25 cellular contexts compared by ENCODE assay signal in the genomic region with DNA sequence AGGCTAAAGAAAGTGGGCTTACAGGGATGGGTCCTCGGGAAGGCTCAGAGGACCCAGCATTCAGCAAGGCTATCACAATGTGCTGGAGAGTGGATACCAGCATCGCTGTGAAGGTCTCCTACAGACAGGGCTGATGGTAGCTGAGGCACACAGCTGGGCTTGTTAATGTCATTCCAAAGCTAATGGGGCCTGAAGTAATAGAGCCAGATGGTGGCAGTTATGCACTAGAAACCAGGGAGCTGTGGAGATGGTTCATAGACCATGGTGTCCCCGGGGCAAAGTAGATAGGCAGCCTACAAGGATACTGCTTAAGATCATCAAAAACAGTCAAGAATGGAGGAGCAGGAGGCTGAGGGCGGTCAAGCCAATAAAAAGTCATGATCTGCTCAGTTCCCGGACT. TPM values are rescaled to one million over a fixed set of nuclear protein-coding genes. Genes with fewer than 3 reads are reported as not detected.
"Had no signal": no experiment of that assay in that cellular context is flagged by ENCODE, and none has a peak within 500 bp of the region (broad histone marks: within the 10 kb centered on the region; RNA-seq: fewer than 3 reads in every experiment).

No MANE protein-coding gene starts in this region.

- H3K4me3 Mint-ChIP-seq: activated B cell treated with CpG ODN at 0.5 μM for 24 hours; activated CD8-positive, alpha-beta memory T cell treated with anti-CD3 and anti-CD28 coated beads, Interleukin-2, amount 10 ng/mL, durations not matched to agents 7 days and 5 days; activated CD8-positive, alpha-beta T cell treated with anti-CD3 and anti-CD28 coated beads, Interleukin-2, amount 10 ng/mL, durations not matched to agents 7 days and 5 days; central memory CD8-positive, alpha-beta T cell; stimulated activated memory B cell treated with anti-CD40 and anti-IgM and Interleukin-4, amounts not matched to agents 10 μg/mL and 1 μg/mL and 100 μg/mL, for 72 hours; stimulated activated naive CD8-positive, alpha-beta T cell treated with anti-CD3 and anti-CD28 coated beads, Interleukin-15, amount 100 ng/mL, for 72 hours; T-helper 2 cell treated with Interferon-gamma antibody and Interleukin-4, amounts not matched to agents 5 μg/mL and 100 μg/mL, for 36 hours had no signal

- H3K9me3 Mint-ChIP-seq: central memory CD8-positive, alpha-beta T cell had no signal

- H3K4me1 Mint-ChIP-seq: activated B cell treated with CpG ODN at 0.5 μM for 24 hours; activated CD8-positive, alpha-beta memory T cell treated with anti-CD3 and anti-CD28 coated beads, Interleukin-2, amount 10 ng/mL, durations not matched to agents 7 days and 5 days; central memory CD8-positive, alpha-beta T cell; stimulated activated memory B cell treated with anti-CD40 and anti-IgM and Interleukin-4, amounts not matched to agents 10 μg/mL and 1 μg/mL and 100 μg/mL, for 72 hours; stimulated activated naive CD8-positive, alpha-beta T cell treated with anti-CD3 and anti-CD28 coated beads, Interleukin-15, amount 100 ng/mL, for 72 hours had no signal

- H3K27ac Mint-ChIP-seq: activated B cell treated with CpG ODN at 0.5 μM for 24 hours; activated CD8-positive, alpha-beta memory T cell treated with anti-CD3 and anti-CD28 coated beads, Interleukin-2, amount 10 ng/mL, durations not matched to agents 7 days and 5 days; activated CD8-positive, alpha-beta T cell treated with anti-CD3 and anti-CD28 coated beads, Interleukin-2, amount 10 ng/mL, durations not matched to agents 7 days and 5 days; activated naive CD4-positive, alpha-beta T cell treated with anti-CD3 and anti-CD28 coated beads, Interleukin-2, amount 50 U/mL, for 72 hours; activated T-helper 2 cell treated with anti-CD3 and anti-CD28 coated beads, Interferon-gamma antibody, Interleukin-2, Interleukin-4, amounts not matched to agents 10 μg/mL and 5 μg/mL and 100 μg/mL, durations not matched to agents 14 hours and 24 hours and 36 hours; stimulated activated memory B cell treated with anti-CD40 and anti-IgM and Interleukin-4, amounts not matched to agents 10 μg/mL and 1 μg/mL and 100 μg/mL, for 72 hours; stimulated activated naive CD8-positive, alpha-beta T cell treated with anti-CD3 and anti-CD28 coated beads, Interleukin-15, amount 100 ng/mL, for 72 hours; T-helper 2 cell treated with Interferon-gamma antibody and Interleukin-4, amounts not matched to agents 5 μg/mL and 100 μg/mL, for 36 hours had no signal

- DNase-seq: activated B cell treated with CpG ODN at 0.5 μM for 24 hours; activated CD4-positive, alpha-beta T cell treated with anti-CD3 and anti-CD28 coated beads, Interleukin-2, amount 50 U/mL, for 1 hour; activated CD8-positive, alpha-beta memory T cell treated with anti-CD3 and anti-CD28 coated beads, Interleukin-2, amount 10 ng/mL, durations not matched to agents 7 days and 5 days; activated CD8-positive, alpha-beta T cell treated with anti-CD3 and anti-CD28 coated beads, Interleukin-2, amount 10 ng/mL, durations not matched to agents 7 days and 5 days; activated naive CD4-positive, alpha-beta T cell; activated T-cell treated with anti-CD3 and anti-CD28 coated beads, Interleukin-2, amount 50 U/mL, for 48 hours; dermis blood vessel endothelial cell; effector CD4-positive, alpha-beta T cell; esophagus squamous epithelium; left cardiac atrium; mammary epithelial cell; nucleus accumbens; pancreas; psoas muscle; stimulated activated CD4-positive, alpha-beta T cell treated with anti-CD3 and anti-CD28 coated beads, Interleukin-1b, Interleukin-23, amount 100 ng/mL, for 48 hours; stimulated activated CD4-positive, alpha-beta T cell treated with anti-CD3 and anti-CD28 coated beads, Interleukin-4, amount 100 ng/mL, for 4 hours; stimulated activated CD8-positive, alpha-beta memory T cell treated with anti-CD3 and anti-CD28 coated beads, Interleukin-4, amount 100 ng/mL, for 48 hours; stimulated activated naive CD8-positive, alpha-beta T cell treated with anti-CD3 and anti-CD28 coated beads, Interleukin-15, amount 100 ng/mL, for 72 hours; T-helper 1 cell; thyroid gland had no signal

- H3K36me3 Mint-ChIP-seq: stimulated activated memory B cell treated with anti-CD40 and anti-IgM and Interleukin-4, amounts not matched to agents 10 μg/mL and 1 μg/mL and 100 μg/mL, for 72 hours had no signal

- H3K27me3 Mint-ChIP-seq: stimulated activated memory B cell treated with anti-CD40 and anti-IgM and Interleukin-4, amounts not matched to agents 10 μg/mL and 1 μg/mL and 100 μg/mL, for 72 hours; stimulated activated naive CD8-positive, alpha-beta T cell treated with anti-CD3 and anti-CD28 coated beads, Interleukin-15, amount 100 ng/mL, for 72 hours had no signal

RNA-seq across cellular contexts. Expression of a gene that starts 24.8 kb away (rescaled TPM):
- total RNA-seq: activated CD8-positive, alpha-beta memory T cell treated with anti-CD3 and anti-CD28 coated beads, Interleukin-2, amount 10 ng/mL, durations not matched to agents 7 days and 5 days; activated CD8-positive, alpha-beta T cell treated with anti-CD3 and anti-CD28 coated beads, Interleukin-2, amount 10 ng/mL, durations not matched to agents 7 days and 5 days had no signal
